In the genomic region with DNA sequence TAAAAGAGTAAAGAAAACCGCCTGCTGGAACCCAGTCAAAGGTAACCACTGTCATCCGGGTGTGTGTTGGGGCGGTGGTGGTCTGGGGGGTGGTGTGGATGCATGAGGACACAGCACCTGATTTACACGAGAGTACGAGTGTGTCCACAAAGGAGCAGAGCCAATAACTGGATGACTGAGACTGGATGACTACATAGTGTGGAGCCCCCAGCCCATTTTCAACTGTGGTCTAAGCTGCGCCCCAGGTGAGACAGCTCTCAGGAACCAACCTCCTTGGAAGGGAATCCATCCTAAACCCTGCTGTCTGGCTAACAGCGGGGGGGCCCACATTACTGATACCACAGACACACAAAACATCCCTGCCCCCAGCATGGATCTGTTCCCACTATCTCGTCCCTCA, we compare ENCODE assay signal across 18 cellular contexts. TPM values are rescaled to one million over a fixed set of nuclear protein-coding genes. Genes with fewer than 3 reads are reported as not detected.
A peak's percentile ranks its signal among the peaks of the same experiment; 100 is the strongest.
DNase-seq lines count a peak whose midpoint lies in the region; ATAC-seq, FAIRE-seq and TF ChIP-seq lines count a peak whose summit lies in the region.
"Had no signal": no experiment of that assay in that cellular context is flagged by ENCODE, and none has a peak within 500 bp of the region (broad histone marks: within the 10 kb centered on the region; RNA-seq: fewer than 3 reads in every experiment).

No MANE protein-coding gene starts in this region.

- peaks cover 84% of the 10 kb centered on the region for H3K79me2 ChIP-seq in mammary epithelial cell (ENCODE audit: insufficient read depth, low read length)
- peaks cover 73% of the 10 kb centered on the region for H3K79me2 ChIP-seq in keratinocyte (ENCODE audit: control insufficient read depth, insufficient read depth, low read length)
- no peaks in the 10 kb centered on the region for H3K79me2 ChIP-seq in Karpas-422 (ENCODE audit: low read length)

- H3K9me2 ChIP-seq in Karpas-422 (replicated peaks; ENCODE audit: insufficient read depth, low read length): no peaks in the 10 kb centered on the region

- H3K27me3 Mint-ChIP-seq in MCF 10A (ENCODE audit: insufficient read depth, unreplicated experiment): no peaks in the 10 kb centered on the region

- H3K4me3 Mint-ChIP-seq in MCF 10A (ENCODE audit: unreplicated experiment): peak overlapping the region; percentile 69
- H3K4me3 Mint-ChIP-seq: B cell had no signal

- H3K4me2 ChIP-seq in mammary epithelial cell (ENCODE audit: insufficient read depth, low read depth, low read length) (peak overlapping the region; percentile 77), keratinocyte (ENCODE audit: control insufficient read depth, extremely low read depth, insufficient read depth, low read depth, low read length) (peak overlapping the region; percentile 99), Karpas-422 (ENCODE audit: low read depth, low read length, poor library complexity, severe bottlenecking) (no peak overlapping the region)

- CTCF ChIA-PET in MCF 10A (lab: Yijun Ruan, JAX) (interaction anchor here (1.8 kb wide), 1 partner anchor 10 kb away, joined by 6 read pairs; no protein-coding TSS in a partner anchor), mammary epithelial cell (lab: Charles Lee; ENCODE audit: low non-redundant PET) (no interaction called here)

- no peaks in the 10 kb centered on the region for H3K9me3 Mint-ChIP-seq in MCF 10A (ENCODE audit: unreplicated experiment)

- peaks cover 43% of the 10 kb centered on the region for H3K4me1 Mint-ChIP-seq in MCF 10A (ENCODE audit: insufficient read depth, unreplicated experiment)
- H3K4me1 Mint-ChIP-seq: B cell had no signal

- H3K27ac Mint-ChIP-seq in MCF 10A (ENCODE audit: low read depth, unreplicated experiment): no peak overlapping the region
- H3K27ac Mint-ChIP-seq: B cell had no signal

- H3K9ac ChIP-seq in mammary epithelial cell (ENCODE audit: insufficient read depth, low read length): no peak overlapping the region
- peak overlapping the region; percentile 75 for H3K9ac ChIP-seq in keratinocyte (ENCODE audit: control insufficient read depth, extremely low read depth, insufficient read depth, low read length)
- no peak overlapping the region for H3K9ac ChIP-seq in Karpas-422 (ENCODE audit: low read length)

- H2AFZ ChIP-seq in mammary epithelial cell (ENCODE audit: low read depth, low read length) (no peak overlapping the region), keratinocyte (ENCODE audit: control insufficient read depth, low read length) (no peak overlapping the region), Karpas-422 (ENCODE audit: low read length) (no peak overlapping the region)

- 80% methylated on average over 8 of the region's 8 CpGs for WGBS in mammary epithelial cell (ENCODE audit: low coverage, missing lambda C conversion rate)

- in situ Hi-C loops in mammary epithelial cell (cut with MboI; ENCODE audit: low sequenced_read_pairs in 2 of 2): loop anchor here (10.0 to 25.0 kb wide), 3 partner anchors 77 to 519 kb away; no protein-coding TSS in a partner anchor

- dilution Hi-C loops in mammary epithelial cell (cut with HindIII; ENCODE audit: low sequenced_read_pairs): no loop called here
- dilution Hi-C loops in keratinocyte (cut with MboI; ENCODE audit: extremely low pct_ligation_motif_present, low sequenced_read_pairs): no loop called here

- TF ChIP-seq POLR2A in breast epithelium (IDR thresholded peaks at IDR 0.05): no peak

- intact Hi-C loops in MCF 10A (cut with micrococcal nuclease): no loop called here
- intact Hi-C loops in breast epithelium (cut with DNase I; ENCODE audit: low total_unique reads): loop anchor here (10.0 kb wide), 1 partner anchor 177 kb away; no protein-coding TSS in a partner anchor
- intact Hi-C loops in mammary epithelial cell (cut with micrococcal nuclease): no loop called here

- H3K4me1 ChIP-seq in breast epithelium (peaks cover 0 to 6% of the 10 kb centered on the region in 2 donors), mammary epithelial cell (ENCODE audit: insufficient read depth, low read length) (peaks cover 50% of the 10 kb centered on the region), keratinocyte (ENCODE audit: control insufficient read depth, extremely low read depth, insufficient read depth, low read length) (peaks cover 49% of the 10 kb centered on the region), Karpas-422 (ENCODE audit: low read length) (no peaks in the 10 kb centered on the region)

- no peak for FAIRE-seq in keratinocyte (lab: Jason Lieb, UNC)
- FAIRE-seq: G401.6 had no signal

- DNase-seq in MCF 10A (ENCODE audit: unreplicated experiment) (no peak), breast epithelium (ENCODE audit: low spot score in 2 of 2) (no peak), mammary epithelial cell (no peak), keratinocyte (ENCODE audit: low read depth, low spot score) (no peak), Karpas-422 (no peak), D341Med (ENCODE audit: low spot score) (no peak), NCI-H1092 (lab: John Stamatoyannopoulos, UW) (no peak)
- DNase-seq: 8988T, DMS 273 treated with DMSO at 0.1 percent for 48 hours, H7, NCI-H1105 treated with DMSO at 0.1 percent for 48 hours, NCI-H1694, NCI-H2107, NCI-H510A had no signal

- H3K36me3 ChIP-seq in breast epithelium: no peaks in the 10 kb centered on the region
- H3K36me3 ChIP-seq in mammary epithelial cell (ENCODE audit: insufficient read depth, low read length): peaks cover 6% of the 10 kb centered on the region
- H3K36me3 ChIP-seq in keratinocyte (ENCODE audit: control insufficient read depth in 2 of 2, extremely low read depth in 1 of 2, insufficient read depth in 2 of 2, low read length in 2 of 2): peaks cover 1 to 10% of the 10 kb centered on the region in 2 experiments
- H3K36me3 ChIP-seq in Karpas-422 (ENCODE audit: insufficient read depth, low read length): no peaks in the 10 kb centered on the region
- H3K36me3 ChIP-seq: SJSA1 had no signal

- peaks cover 24% of the 10 kb centered on the region for H3K36me3 Mint-ChIP-seq in MCF 10A (ENCODE audit: insufficient read depth, unreplicated experiment)

- H3K9me1 ChIP-seq in keratinocyte (ENCODE audit: control insufficient read depth, extremely low read depth, insufficient read depth, low read length): no peaks in the 10 kb centered on the region

- H4K20me1 ChIP-seq in mammary epithelial cell (ENCODE audit: insufficient read depth, low read length) (no peaks in the 10 kb centered on the region), keratinocyte (ENCODE audit: control insufficient read depth, extremely low read depth, insufficient read depth, low read length) (peaks cover 6% of the 10 kb centered on the region), Karpas-422 (ENCODE audit: insufficient read depth, low read depth, low read length) (no peaks in the 10 kb centered on the region)

- BruUV-seq in MCF 10A (replicated peaks; lab: Mats Ljungman, UMichigan): no TSS peak
- no TSS peak for BruUV-seq in mammary epithelial cell (replicated peaks; lab: Mats Ljungman, UMichigan)

- no peaks in the 10 kb centered on the region for H3K9me3 ChIP-seq in breast epithelium
- H3K9me3 ChIP-seq in mammary epithelial cell (replicated peaks; ENCODE audit: insufficient read depth, low read length): peaks cover 4% of the 10 kb centered on the region
- H3K9me3 ChIP-seq in keratinocyte (ENCODE audit: control insufficient read depth, low read depth, low read length): peaks cover 8% of the 10 kb centered on the region
- H3K9me3 ChIP-seq in Karpas-422 (ENCODE audit: low read length): no peaks in the 10 kb centered on the region

- no peak overlapping the region for H3K4me3 ChIP-seq in breast epithelium
- peak overlapping the region in 1 of 3 experiments; percentile 46 for H3K4me3 ChIP-seq in mammary epithelial cell (replicated peaks in 1 of 3; ENCODE audit: insufficient read depth in 1 of 3, low read depth in 2 of 3, low read length in 3 of 3)
- peak overlapping the region; percentile 48 to 89 (median 85) for H3K4me3 ChIP-seq in keratinocyte (ENCODE audit: control insufficient read depth in 2 of 3, extremely low read depth in 1 of 3, insufficient read depth in 2 of 3, low read depth in 1 of 3, low read length in 3 of 3)
- no peak overlapping the region for H3K4me3 ChIP-seq in Karpas-422 (ENCODE audit: low read length)
- H3K4me3 ChIP-seq: SJSA1 had no signal

- ATAC-seq in HG03095 (IDR thresholded peaks at IDR 0.05; ENCODE audit: unreplicated experiment): no peak

- no peaks in the 10 kb centered on the region for H3K27me3 ChIP-seq in breast epithelium
- no peaks in the 10 kb centered on the region for H3K27me3 ChIP-seq in mammary epithelial cell (ENCODE audit: insufficient read depth, low read length)
- H3K27me3 ChIP-seq in keratinocyte (ENCODE audit: control insufficient read depth, extremely low read depth, insufficient read depth, low read length): no peaks in the 10 kb centered on the region
- H3K27me3 ChIP-seq in Karpas-422 (ENCODE audit: low read length): no peaks in the 10 kb centered on the region
- H3K27me3 ChIP-seq: SJSA1 had no signal

- H3K27ac ChIP-seq in breast epithelium: peak overlapping the region in 1 of 2 donors; percentile 32
- no peak overlapping the region for H3K27ac ChIP-seq in mammary epithelial cell (ENCODE audit: insufficient read depth, low read depth, low read length)
- peak overlapping the region; percentile 76 for H3K27ac ChIP-seq in keratinocyte (ENCODE audit: control insufficient read depth, insufficient read depth, low read length)
- no peak overlapping the region for H3K27ac ChIP-seq in Karpas-422 (ENCODE audit: low read length)
- H3K27ac ChIP-seq: SJSA1 had no signal

- TF ChIP-seq CTCF in MCF 10A (IDR thresholded peaks at IDR 0.05; ENCODE audit: unreplicated experiment) (no peak), breast epithelium (IDR thresholded peaks at IDR 0.05) (no peak), mammary epithelial cell (conservative IDR thresholded peaks at IDR 0.05 in 1 of 2, IDR thresholded peaks at IDR 0.05 in 1 of 2; ENCODE audit: extremely low read depth in 1 of 2, insufficient read depth in 1 of 2, low read depth in 1 of 2, low read length in 2 of 2) (no peak), keratinocyte (optimal IDR thresholded peaks at IDR 0.05 in 1 of 3, IDR thresholded peaks at IDR 0.05 in 1 of 3, conservative IDR thresholded peaks at IDR 0.05 in 1 of 3; ENCODE audit: extremely low read depth in 1 of 3, insufficient read depth in 2 of 3, low read length in 3 of 3) (no peak)

- POLR2A ChIA-PET in MCF 10A (lab: Yijun Ruan, JAX): interaction anchor here (0.7 to 1.0 kb wide), 4 partner anchors 16 to 33 kb away, joined by 3 to 7 read pairs (median 4); no protein-coding TSS in a partner anchor

RNA-seq across cellular contexts. Expression of a gene that starts 5.6 kb away (rescaled TPM):
- total RNA-seq in MCF 10A (2022): 49.1 and 69.2 TPM in 2 replicates
- 10 to 100 TPM in 2 of 3 donors, under 1 TPM in 1; 0.96 to 36.7 (median 21.2) TPM for total RNA-seq in breast epithelium
- total RNA-seq in mammary epithelial cell: 10 to 100 TPM; 66.6 to 69.5 TPM
- 33.4 TPM for polyA plus RNA-seq in mammary epithelial cell
- 52.9 TPM for polyA minus RNA-seq in mammary epithelial cell
- 16.1 to 23.2 TPM (median 20.6 TPM) in 3 replicates for polyA plus RNA-seq in keratinocyte
- 6.0 TPM for polyA plus RNA-seq in keratinocyte (2011; ENCODE audit: low read depth)
- 8.0 and 10.0 TPM in 2 replicates for polyA plus RNA-seq in keratinocyte (2011; cell fraction: cytosol; rRNA removed)
- polyA plus RNA-seq in keratinocyte (2011; cell fraction: nucleus; rRNA removed): 99.8 and 117 TPM in 2 replicates
- 24.8 and 29.0 TPM in 2 replicates for polyA plus RNA-seq in keratinocyte (2012; ENCODE audit: low replicate concordance)
- 61.3 to 154 TPM (median 62.8 TPM) in 3 replicates for polyA minus RNA-seq in keratinocyte
- 39.1 TPM for polyA minus RNA-seq in keratinocyte (2011; cell fraction: cytosol; rRNA and poly(A)+ RNA removed)
- polyA minus RNA-seq in keratinocyte (2011; cell fraction: nucleus; rRNA and poly(A)+ RNA removed): 182 and 191 TPM in 2 replicates
- 0.11 and 0.51 TPM in 2 replicates for total RNA-seq in Karpas-422 (2014; rRNA removed; shearing (Covaris generic); ENCODE audit: low replicate concordance)

Comparison
In these comparisons a context has a peak if more than half of its experiments do, and no peak if none do; other contexts are left out.
1. H3K4me3 ChIP-seq: peak in keratinocyte (3 of 3); none in breast epithelium (0 of 3) and Karpas-422 (single experiment).